11 cellular contexts compared by ENCODE assay signal in the genomic region with DNA sequence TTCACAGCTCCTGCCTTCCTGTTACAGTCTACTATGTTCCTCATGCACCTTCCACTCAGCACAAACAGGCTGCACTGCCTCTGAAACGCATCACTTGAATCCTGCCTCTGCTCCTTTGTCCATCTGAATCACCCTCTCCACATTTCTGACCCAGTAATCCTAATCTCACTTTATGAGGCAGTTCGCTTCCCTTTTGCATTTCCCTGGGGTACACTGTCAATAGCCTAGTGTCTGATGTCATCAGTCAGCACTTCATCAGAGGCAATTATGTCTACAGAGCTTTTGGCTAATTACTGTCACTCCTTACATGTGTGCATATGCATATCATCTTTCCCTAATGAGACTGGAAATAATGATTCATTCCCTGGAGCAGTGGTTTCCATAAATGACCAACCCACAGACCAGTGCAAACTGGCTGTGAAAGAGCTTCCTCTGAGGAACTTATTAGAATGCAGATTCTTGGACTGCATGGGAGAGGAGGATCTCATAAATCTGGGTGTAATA. TPM values are rescaled to one million over a fixed set of nuclear protein-coding genes. Genes with fewer than 3 reads are reported as not detected.
A peak's percentile ranks its signal among the peaks of the same experiment; 100 is the strongest.
DNase-seq lines count a peak whose midpoint lies in the region; ATAC-seq and TF ChIP-seq lines count a peak whose summit lies in the region.
"Had no signal": no experiment of that assay in that cellular context is flagged by ENCODE, and none has a peak within 500 bp of the region (broad histone marks: within the 10 kb centered on the region; RNA-seq: fewer than 3 reads in every experiment).

No MANE protein-coding gene starts in this region.

- TF ChIP-seq CTCF in CD4-positive, alpha-beta T cell (IDR thresholded peaks at IDR 0.05), result no peak
- TF ChIP-seq CTCF in HFFc6 (IDR thresholded peaks at IDR 0.05), result no peak

- no peaks in the 10 kb centered on the region for H3K27me3 ChIP-seq in CD4-positive, alpha-beta T cell (ENCODE audit: control insufficient read depth, insufficient read depth, low read length)

- H3K9me3 ChIP-seq in CD4-positive, alpha-beta T cell (ENCODE audit: control insufficient read depth, low read length), result no peaks in the 10 kb centered on the region
- H3K9me3 ChIP-seq: Caco-2 had no signal

- intact Hi-C loops in CD4-positive, alpha-beta T cell (cut with DNase I, micrococcal nuclease), result no loop called here

- CTCF ChIA-PET in CD4-positive, alpha-beta T cell (lab: Charles Lee), result no interaction called here
- CTCF ChIA-PET in activated CD8-positive, alpha-beta T cell treated with anti-CD3 and anti-CD28 coated beads, Interleukin-2, amount 10 ng/mL, durations not matched to agents 7 days and 5 days (lab: Charles Lee), result interaction anchor here (1.6 kb wide), 1 partner anchor 31 kb away, joined by 7 read pairs; no protein-coding TSS in a partner anchor

- DNase-seq in CD4-positive, alpha-beta T cell, result no peak
- peak; percentile 74 for DNase-seq in HFFc6
- DNase-seq in activated CD8-positive, alpha-beta T cell treated with anti-CD3 and anti-CD28 coated beads, Interleukin-2, amount 10 ng/mL, durations not matched to agents 7 days and 5 days, result no peak
- peak; percentile 60 for DNase-seq in kidney tubule cell (ENCODE audit: low spot score)
- DNase-seq in T-helper 9 cell, result no peak
- DNase-seq in SW 1271 (lab: John Stamatoyannopoulos, UW), result no peak
- DNase-seq: Caco-2; naive B cell; stimulated activated CD8-positive, alpha-beta memory T cell treated with anti-CD3 and anti-CD28 coated beads, Interleukin-4, amount 100 ng/mL, for 48 hours had no signal

- H3K27me3 Mint-ChIP-seq in CD4-positive, alpha-beta T cell, result no peaks in the 10 kb centered on the region
- H3K27me3 Mint-ChIP-seq in HFFc6 (ENCODE audit: insufficient read depth), result peaks cover 3% of the 10 kb centered on the region
- H3K27me3 Mint-ChIP-seq in activated CD8-positive, alpha-beta T cell treated with anti-CD3 and anti-CD28 coated beads, Interleukin-2, amount 10 ng/mL, durations not matched to agents 7 days and 5 days (ENCODE audit: low read depth), result no peaks in the 10 kb centered on the region
- H3K27me3 Mint-ChIP-seq: naive B cell had no signal

- POLR2A ChIA-PET in CD4-positive, alpha-beta T cell (lab: Charles Lee), result no interaction called here
- POLR2A ChIA-PET in activated CD8-positive, alpha-beta T cell treated with anti-CD3 and anti-CD28 coated beads, Interleukin-2, amount 10 ng/mL, durations not matched to agents 7 days and 5 days (lab: Charles Lee), result no interaction called here

- H3K27ac Mint-ChIP-seq in CD4-positive, alpha-beta T cell, result peak overlapping the region; percentile 4
- H3K27ac Mint-ChIP-seq in HFFc6, result peak overlapping the region; percentile 60
- H3K27ac Mint-ChIP-seq in activated CD8-positive, alpha-beta T cell treated with anti-CD3 and anti-CD28 coated beads, Interleukin-2, amount 10 ng/mL, durations not matched to agents 7 days and 5 days, result peak overlapping the region; percentile 3

- no peak overlapping the region for H3K27ac ChIP-seq in CD4-positive, alpha-beta T cell (ENCODE audit: low read depth, low read length)

- peaks cover 7% of the 10 kb centered on the region for H3K36me3 Mint-ChIP-seq in CD4-positive, alpha-beta T cell (ENCODE audit: low read depth)
- H3K36me3 Mint-ChIP-seq in HFFc6 (ENCODE audit: low read depth), result peaks cover 4% of the 10 kb centered on the region; the same call in 1 of the 2 replicates
- H3K36me3 Mint-ChIP-seq in activated CD8-positive, alpha-beta T cell treated with anti-CD3 and anti-CD28 coated beads, Interleukin-2, amount 10 ng/mL, durations not matched to agents 7 days and 5 days (ENCODE audit: low read depth), result peaks cover under 1% of the 10 kb centered on the region

- ATAC-seq in CD4-positive, alpha-beta T cell (ENCODE audit: poor library complexity), result no peak
- ATAC-seq in activated CD8-positive, alpha-beta T cell treated with anti-CD3 and anti-CD28 coated beads, Interleukin-2, amount 10 ng/mL, durations not matched to agents 7 days and 5 days, result no peak
- ATAC-seq in GM21825 (IDR thresholded peaks at IDR 0.05; ENCODE audit: unreplicated experiment), result no peak
- ATAC-seq in activated CD4-positive, CD25-positive, alpha-beta regulatory T cell treated with anti-CD3 and anti-CD28 coated beads, Interleukin-2, amount 50 U/mL, for 24 hours, result no peak

- peaks cover 13% of the 10 kb centered on the region for H3K4me1 Mint-ChIP-seq in CD4-positive, alpha-beta T cell (ENCODE audit: low read depth)
- H3K4me1 Mint-ChIP-seq in HFFc6 (ENCODE audit: low read depth), result peaks cover 46% of the 10 kb centered on the region
- H3K4me1 Mint-ChIP-seq in activated CD8-positive, alpha-beta T cell treated with anti-CD3 and anti-CD28 coated beads, Interleukin-2, amount 10 ng/mL, durations not matched to agents 7 days and 5 days (ENCODE audit: low read depth), result peaks cover 17% of the 10 kb centered on the region

- H3K9me3 Mint-ChIP-seq in CD4-positive, alpha-beta T cell, result no peaks in the 10 kb centered on the region
- H3K9me3 Mint-ChIP-seq in HFFc6, result no peaks in the 10 kb centered on the region
- H3K9me3 Mint-ChIP-seq in activated CD8-positive, alpha-beta T cell treated with anti-CD3 and anti-CD28 coated beads, Interleukin-2, amount 10 ng/mL, durations not matched to agents 7 days and 5 days (ENCODE audit: insufficient read depth), result no peaks in the 10 kb centered on the region
- H3K9me3 Mint-ChIP-seq: naive B cell had no signal

- no peak overlapping the region for H3K4me3 Mint-ChIP-seq in CD4-positive, alpha-beta T cell
- H3K4me3 Mint-ChIP-seq in HFFc6, result no peak overlapping the region
- no peak overlapping the region for H3K4me3 Mint-ChIP-seq in activated CD8-positive, alpha-beta T cell treated with anti-CD3 and anti-CD28 coated beads, Interleukin-2, amount 10 ng/mL, durations not matched to agents 7 days and 5 days
- H3K4me3 Mint-ChIP-seq: naive B cell had no signal

RNA-seq across cellular contexts. Expression of a gene that starts 23.6 kb away (rescaled TPM):
- not detected for total RNA-seq in CD4-positive, alpha-beta T cell
- total RNA-seq in HFFc6 (2021; fragmentation: NEBNext Ultra II Directional; extraction: Animal tissue kit (Norgen Biotek cat#: 25700)), result not detected
- not detected for total RNA-seq in activated CD8-positive, alpha-beta T cell treated with anti-CD3 and anti-CD28 coated beads, Interleukin-2, amount 10 ng/mL, durations not matched to agents 7 days and 5 days
- total RNA-seq: Caco-2 had no signal

Comparison
In these comparisons a context has a peak if more than half of its experiments do, and no peak if none do; other contexts are left out.
1. DNase-seq: peak in HFFc6 (single experiment) and kidney tubule cell (single experiment); none in CD4-positive, alpha-beta T cell (0 of 10), activated CD8-positive, alpha-beta T cell treated with anti-CD3 and anti-CD28 coated beads, Interleukin-2, amount 10 ng/mL, durations not matched to agents 7 days and 5 days (single experiment), T-helper 9 cell (single experiment) and SW 1271 (0 of 2).
2. H3K27ac Mint-ChIP-seq: peak in every context shown above with its lines; median percentile 60 in HFFc6; 4 in CD4-positive, alpha-beta T cell; 3 in activated CD8-positive, alpha-beta T cell treated with anti-CD3 and anti-CD28 coated beads, Interleukin-2, amount 10 ng/mL, durations not matched to agents 7 days and 5 days.